23 cellular contexts compared by ENCODE assay signal in genomic region chr17:18136357-18136756, GRCh38. TPM values are rescaled to one million over a fixed set of nuclear protein-coding genes. Genes with fewer than 3 reads are reported as not detected.
"Had no signal": no experiment of that assay in that cellular context is flagged by ENCODE, and none has a peak within 500 bp of the region (broad histone marks: within the 10 kb centered on the region; RNA-seq: fewer than 3 reads in every experiment).

No MANE protein-coding gene starts in this region.

- H3K36me3 ChIP-seq: SJSA1 had no signal

- FAIRE-seq: RCC 7860 had no signal

- DNase-seq: KBM-7, MV-4-11, NCI-H1092, NCI-H1105 treated with DMSO at 0.1 percent for 48 hours, NCI-H1417 treated with DMSO at 0.1 percent for 48 hours, NCI-H146, NCI-H1694 treated with DMSO at 0.1 percent for 48 hours, NCI-H1930, NCI-H2081, NCI-H2227 treated with DMSO at 0.1 percent for 48 hours, NCI-H446, NCI-H510A, NCI-H524 treated with DMSO at 0.1 percent for 48 hours, NCI-H69, NCI-H774, Right ventricle myocardium superior, RPMI8226, SIG-M5 had no signal

- H3K27me3 ChIP-seq: SJSA1 had no signal

- H3K27ac ChIP-seq: HL-60, SJSA1, SK-N-MC had no signal

- H3K4me3 ChIP-seq: SJSA1, SK-N-MC had no signal

- H3K9me3 ChIP-seq: SJSA1 had no signal

RNA-seq across cellular contexts. Expression of gene MYO15A, which starts 27.8 kb away (rescaled TPM):
- total RNA-seq: LHCN-M2, SJSA1 had no signal
